ENCODE assay signal across 1 cellular context in genomic region chr6:26295691-26296555, GRCh38.
TF ChIP-seq lines count a peak whose summit lies in the region.

No MANE protein-coding gene starts in this region.

TF ChIP-seq in HepG2, 621 proteins besides CTCF, POLR2A, EP300 and RAD21 (continued from another document and continues in another):
- TF ChIP-seq CERS6 (CRISPR knock-in tag; IDR thresholded peaks at IDR 0.05) = no peak
- no peak for TF ChIP-seq U2AF2 (IDR thresholded peaks at IDR 0.05; ENCODE audit: low read depth, low read length)
- no peak for TF ChIP-seq JARID2 (CRISPR knock-in tag; IDR thresholded peaks at IDR 0.05; ENCODE audit: insufficient replicate concordance)
- TF ChIP-seq ZNF142 (CRISPR knock-in tag; IDR thresholded peaks at IDR 0.05) = no peak
- TF ChIP-seq SPEN (CRISPR knock-in tag; IDR thresholded peaks at IDR 0.05; ENCODE audit: low read depth) = peak; percentile 32; the same call in 1 of the 2 replicates
- TF ChIP-seq CHD4 (IDR thresholded peaks at IDR 0.05; ENCODE audit: borderline replicate concordance, low read length) = no peak
- TF ChIP-seq GPBP1L1 (CRISPR knock-in tag; IDR thresholded peaks at IDR 0.05) = no peak
- TF ChIP-seq HNF4A (CRISPR knock-in tag; IDR thresholded peaks at IDR 0.05) = peak; percentile 78
- TF ChIP-seq DNMT3B (CRISPR knock-in tag; conservative IDR thresholded peaks at IDR 0.05) = peak; percentile 17; the same call in 1 of the 2 replicates
- no peak for TF ChIP-seq PLSCR1 (CRISPR knock-in tag; IDR thresholded peaks at IDR 0.05; ENCODE audit: borderline replicate concordance)
- TF ChIP-seq ZFP41 (CRISPR knock-in tag; IDR thresholded peaks at IDR 0.05; ENCODE audit: borderline replicate concordance) = no peak
- no peak for TF ChIP-seq NR2C2 (CRISPR knock-in tag; IDR thresholded peaks at IDR 0.05; ENCODE audit: borderline replicate concordance)
- peak; percentile 68; the same call in 1 of the 2 replicates for TF ChIP-seq TSC22D2 (CRISPR knock-in tag; IDR thresholded peaks at IDR 0.05; ENCODE audit: borderline replicate concordance)
- TF ChIP-seq ZNF460 (CRISPR knock-in tag; IDR thresholded peaks at IDR 0.05; ENCODE audit: borderline replicate concordance) = no peak
- TF ChIP-seq SETDB1 (CRISPR knock-in tag; IDR thresholded peaks at IDR 0.05; ENCODE audit: borderline replicate concordance) = no peak
- peak; percentile 68 for TF ChIP-seq ZNF878 (CRISPR knock-in tag; IDR thresholded peaks at IDR 0.05)
- TF ChIP-seq RCOR2 (CRISPR knock-in tag; IDR thresholded peaks at IDR 0.05) = 0 out of 2 replicates have a peak, but pooled peaks have one; percentile 55
- TF ChIP-seq HOXA3 (CRISPR knock-in tag; IDR thresholded peaks at IDR 0.05) = no peak
- TF ChIP-seq MXD3 (CRISPR knock-in tag; IDR thresholded peaks at IDR 0.05) = 0 out of 2 replicates have a peak, but pooled peaks have one; percentile 45
- peak; percentile 21; the same call in 1 of the 2 replicates for TF ChIP-seq NCOR1 (IDR thresholded peaks at IDR 0.05; ENCODE audit: borderline replicate concordance, low read length)
- TF ChIP-seq HMG20B (CRISPR knock-in tag; conservative IDR thresholded peaks at IDR 0.05) = no peak
- TF ChIP-seq FOSL1 (CRISPR knock-in tag; IDR thresholded peaks at IDR 0.05; ENCODE audit: borderline replicate concordance) = no peak
- TF ChIP-seq YEATS4 (CRISPR knock-in tag; IDR thresholded peaks at IDR 0.05; ENCODE audit: borderline replicate concordance) = peak; percentile 51; the same call in 1 of the 2 replicates
- no peak for TF ChIP-seq SRSF4 (IDR thresholded peaks at IDR 0.05; ENCODE audit: low read depth, low read length, poor library complexity, severe bottlenecking)
- no peak for TF ChIP-seq CC2D1A (CRISPR knock-in tag; IDR thresholded peaks at IDR 0.05)
- TF ChIP-seq MAF1 (CRISPR knock-in tag; IDR thresholded peaks at IDR 0.05; ENCODE audit: borderline replicate concordance) = 0 out of 2 replicates have a peak, but pooled peaks have one; percentile 17
- peak; percentile 57 for TF ChIP-seq PAXIP1 (CRISPR knock-in tag; conservative IDR thresholded peaks at IDR 0.05)
- TF ChIP-seq KDM6A (CRISPR knock-in tag; IDR thresholded peaks at IDR 0.05; ENCODE audit: low read depth) = peak; percentile 14; the same call in 1 of the 2 replicates
- peak; percentile 69 for TF ChIP-seq AHDC1 (CRISPR knock-in tag; IDR thresholded peaks at IDR 0.05; ENCODE audit: borderline replicate concordance)
- 0 out of 2 replicates have a peak, but pooled peaks have one; percentile 32 for TF ChIP-seq SNAPC4 (CRISPR knock-in tag; IDR thresholded peaks at IDR 0.05)
- no peak for TF ChIP-seq TOPORS (CRISPR knock-in tag; IDR thresholded peaks at IDR 0.05)
- peak; percentile 17; the same call in 1 of the 2 replicates for TF ChIP-seq FOXA1 (IDR thresholded peaks at IDR 0.05)
- peak; percentile 76 for TF ChIP-seq FOXA1 (CRISPR knock-in tag; IDR thresholded peaks at IDR 0.05)
